In genomic region chr14:103177376-103177775, GRCh38 we compare ENCODE assay signal across 21 cellular contexts.
"Had no signal": no experiment of that assay in that cellular context is flagged by ENCODE, and none has a peak within 500 bp of the region (broad histone marks: within the 10 kb centered on the region; RNA-seq: fewer than 3 reads in every experiment).

No MANE protein-coding gene starts in this region.

- H3K36me3 ChIP-seq: esophagus squamous epithelium, gastrocnemius medialis, heart right ventricle, left lung, lower lobe of right lung had no signal

- H3K27me3 ChIP-seq: heart right ventricle, left lung had no signal

- H3K9me3 ChIP-seq: gastrocnemius medialis had no signal

- ATAC-seq: effector memory CD8-positive, alpha-beta T cell; gastrocnemius medialis; heart right ventricle; left cardiac atrium; left lung; left ventricle myocardium superior; mucosa of descending colon; naive thymus-derived CD8-positive, alpha-beta T cell had no signal

- H3K4me3 ChIP-seq: esophagus squamous epithelium, gastrocnemius medialis, heart right ventricle, left lung, lower lobe of right lung, mucosa of descending colon had no signal

- H3K9me3 Mint-ChIP-seq: effector memory CD8-positive, alpha-beta T cell had no signal

- H3K27ac Mint-ChIP-seq: dendritic cell treated with granulocyte-macrophage colony-stimulating factor and Interleukin-4, amounts not matched to agents 40 ng/mL and 50 ng/mL, for 4 days; effector memory CD8-positive, alpha-beta T cell; endodermal cell; naive B cell had no signal

- H3K4me1 ChIP-seq: gastrocnemius medialis, left lung, lower lobe of right lung had no signal

- H3K27ac ChIP-seq: gastrocnemius medialis, heart right ventricle, left lung, lower lobe of right lung had no signal

- H3K4me3 Mint-ChIP-seq: dendritic cell treated with granulocyte-macrophage colony-stimulating factor and Interleukin-4, amounts not matched to agents 40 ng/mL and 50 ng/mL, for 4 days; effector memory CD8-positive, alpha-beta T cell; endodermal cell; naive B cell; naive thymus-derived CD8-positive, alpha-beta T cell had no signal

- DNase-seq: cortex of kidney; effector CD8-positive, alpha-beta T cell; effector memory CD8-positive, alpha-beta T cell; endodermal cell; esophagus squamous epithelium; foreskin fibroblast; foreskin melanocyte; gastrocnemius medialis; glutamatergic neuron; head of caudate nucleus; heart right ventricle; hippocampal formation; left cardiac atrium; left lung; left ventricle myocardium superior; lower lobe of right lung; mesenchymal stem cell; mucosa of descending colon; naive B cell; naive thymus-derived CD8-positive, alpha-beta T cell had no signal

- H3K4me1 Mint-ChIP-seq: naive B cell had no signal
